In genomic region chr17:44097110-44097810, GRCh38 we compare ENCODE assay signal across 9 cellular contexts. TPM values are rescaled to one million over a fixed set of nuclear protein-coding genes. Genes with fewer than 3 reads are reported as not detected.
DNase-seq lines count a peak whose midpoint lies in the region; ATAC-seq and TF ChIP-seq lines count a peak whose summit lies in the region.
"Had no signal": no experiment of that assay in that cellular context is flagged by ENCODE, and none has a peak within 500 bp of the region (broad histone marks: within the 10 kb centered on the region; RNA-seq: fewer than 3 reads in every experiment).

No MANE protein-coding gene starts in this region.

- peak overlapping the region; percentile 38; the same call in 1 of the 2 replicates for H2BK20ac ChIP-seq in IMR-90 (ENCODE audit: low read depth, low read length)

- in situ Hi-C loops in IMR-90 (cut with MboI; ENCODE audit: low sequenced_read_pairs), result no loop called here

- WGBS in IMR-90 (ENCODE audit: extremely low coverage in 2 of 2, insufficient read length in 1 of 2), 2 experiments, result 91% methylated on average over 7 of the region's 11 CpGs; no CpG with 5 or more reads in 1 of the 2 experiments

- peak overlapping the region; percentile 31 for H2AK5ac ChIP-seq in IMR-90 (ENCODE audit: low read depth, low read length)

- H3K4me3 ChIP-seq in IMR-90 (ENCODE audit: insufficient read depth, low read depth, low read length) (no peak overlapping the region), coronary artery (no peak overlapping the region), lower lobe of right lung (no peak overlapping the region)

- peak overlapping the region; percentile 43 for H2BK120ac ChIP-seq in IMR-90 (ENCODE audit: low read depth, low read length)

- dilution Hi-C loops in IMR-90 (cut with HindIII; ENCODE audit: low sequenced_read_pairs, unreplicated experiment), result no loop called here

- H3K79me1 ChIP-seq in IMR-90 (ENCODE audit: low read depth in 1 of 2, low read length in 2 of 2), result peaks cover 21 to 68% of the 10 kb centered on the region in 2 experiments

- TF ChIP-seq RAD21 in IMR-90 (IDR thresholded peaks at IDR 0.05; ENCODE audit: low read length), result no peak; the same call in 1 of the 2 replicates

- H3K36me3 ChIP-seq in IMR-90 (ENCODE audit: control insufficient read depth, insufficient read depth, low read length) (peaks cover 10% of the 10 kb centered on the region; the same call in 1 of the 2 replicates), lower lobe of right lung (peaks cover 34% of the 10 kb centered on the region)

- BruUV-seq in IMR-90 (replicated peaks; lab: Mats Ljungman, UMichigan), result no TSS peak

- no peak overlapping the region for H3K18ac ChIP-seq in IMR-90 (ENCODE audit: low read depth, low read length)

- no peak overlapping the region for H3K56ac ChIP-seq in IMR-90 (ENCODE audit: extremely low read depth, insufficient read depth, low read length)

- TF ChIP-seq POLR2A in IMR-90 (IDR thresholded peaks at IDR 0.05; ENCODE audit: low read depth, low read length), result no peak; the same call in 1 of the 2 replicates

- no peak overlapping the region for H3K4me2 ChIP-seq in IMR-90 (ENCODE audit: low read depth, low read length)

- H3K9ac ChIP-seq in IMR-90 (ENCODE audit: low read depth, low read length), result no peak overlapping the region

- 0 out of 3 replicates have a peak overlapping the region, but pooled peaks have one; percentile 23 for H2BK15ac ChIP-seq in IMR-90 (ENCODE audit: low read depth, low read length)

- CTCF ChIA-PET in IMR-90 (lab: Yijun Ruan, JAX), result no interaction called here

- H4K8ac ChIP-seq in IMR-90 (ENCODE audit: low read depth in 2 of 2, low read length in 2 of 2), result peak overlapping the region in 1 of 2 experiments; percentile 58; a peak in 2 of 4 replicates

- ATAC-seq in IMR-90 (ENCODE audit: low read depth) (no peak), lower lobe of right lung (peak in 1 of 2 donors; percentile 2), HG02981 (IDR thresholded peaks at IDR 0.05; ENCODE audit: unreplicated experiment) (no peak), GM21367 (IDR thresholded peaks at IDR 0.05; ENCODE audit: unreplicated experiment) (no peak)

- H3K27ac ChIP-seq in IMR-90 (ENCODE audit: insufficient read depth, low read length), result peak overlapping the region; percentile 34
- peak overlapping the region; percentile 76 to 92 for H3K27ac ChIP-seq in coronary artery
- H3K27ac ChIP-seq in lower lobe of right lung, result peak overlapping the region; percentile 87

- peaks cover 24% of the 10 kb centered on the region for H3K9me1 ChIP-seq in IMR-90 (ENCODE audit: insufficient read depth, low read length)

- H4K5ac ChIP-seq in IMR-90 (ENCODE audit: low read depth, low read length), result no peak overlapping the region; the same call in 1 of the 2 replicates

- H4K91ac ChIP-seq in IMR-90 (ENCODE audit: insufficient read depth, low read depth, low read length), result peak overlapping the region; percentile 74

- peak overlapping the region; percentile 56 for H3K23ac ChIP-seq in IMR-90 (ENCODE audit: low read depth, low read length)

- peak overlapping the region; percentile 82 for H3K4ac ChIP-seq in IMR-90 (ENCODE audit: low read depth, low read length)

- peaks cover 21% of the 10 kb centered on the region for H3K4me1 ChIP-seq in IMR-90 (ENCODE audit: control insufficient read depth, insufficient read depth, low read length)
- peaks cover 46% of the 10 kb centered on the region for H3K4me1 ChIP-seq in lower lobe of right lung

- H2BK5ac ChIP-seq in IMR-90 (ENCODE audit: low read depth, low read length, poor library complexity, severe bottlenecking), result peak overlapping the region; percentile 60

- peak overlapping the region; percentile 83 for H2AK9ac ChIP-seq in IMR-90 (replicated peaks; ENCODE audit: low read depth, low read length, poor library complexity)

- H3K14ac ChIP-seq in IMR-90 (replicated peaks; ENCODE audit: low read depth, low read length), result peak overlapping the region; percentile 57; the same call in 1 of the 2 replicates

- no peak overlapping the region for H2AFZ ChIP-seq in IMR-90 (replicated peaks; ENCODE audit: low read length, poor library complexity)

- H4K20me1 ChIP-seq in IMR-90 (ENCODE audit: insufficient read depth, low read length), result 0 out of 2 replicates have a peak, but pooled peaks cover 3% of the 10 kb centered on the region

- H3K27me3 ChIP-seq in IMR-90 (ENCODE audit: control insufficient read depth, insufficient read depth, low read length), result no peaks in the 10 kb centered on the region
- no peaks in the 10 kb centered on the region for H3K27me3 ChIP-seq in lower lobe of right lung (ENCODE audit: low read depth)

- H3K9me3 ChIP-seq in IMR-90 (ENCODE audit: control insufficient read depth, insufficient read depth, low read length) (no peaks in the 10 kb centered on the region), lower lobe of right lung (no peaks in the 10 kb centered on the region)

- intact Hi-C loops in IMR-90 (cut with micrococcal nuclease) (no loop called here), lower lobe of right lung (cut with DNase I) (no loop called here)

- no peak for TF ChIP-seq CTCF in IMR-90 (conservative IDR thresholded peaks at IDR 0.05; ENCODE audit: low read depth, low read length)
- no peak for TF ChIP-seq CTCF in coronary artery (IDR thresholded peaks at IDR 0.05)
- TF ChIP-seq CTCF in lower lobe of right lung (IDR thresholded peaks at IDR 0.05), result no peak

- POLR2A ChIA-PET in IMR-90 (lab: Charles Lee; ENCODE audit: unreplicated experiment), result no interaction called here

- DNase-seq in A172 (ENCODE audit: low spot score), result peak; percentile 88
- peak; percentile 81 for DNase-seq in IMR-90
- DNase-seq in coronary artery (ENCODE audit: low spot score), result no peak
- DNase-seq in lower lobe of right lung, result no peak
- DNase-seq in NCI-H1417 (lab: John Stamatoyannopoulos, UW), result no peak
- DNase-seq in activated CD8-positive, alpha-beta memory T cell treated with anti-CD3 and anti-CD28 coated beads, Interleukin-2, amount 50 U/mL, for 4 hours, result no peak
- DNase-seq: kidney had no signal

TF ChIP-seq in IMR-90, 13 proteins besides CTCF, POLR2A, EP300 and RAD21 (continues in another document):
- TF ChIP-seq RFX5 (IDR thresholded peaks at IDR 0.05; ENCODE audit: low read depth, low read length) (no peak), BHLHE40 (IDR thresholded peaks at IDR 0.05; ENCODE audit: low read depth, low read length) (peak; percentile 44; the same call in 1 of the 2 replicates), FOS (IDR thresholded peaks at IDR 0.05; ENCODE audit: low read depth, low read length) (no peak), MAZ (IDR thresholded peaks at IDR 0.05; ENCODE audit: borderline replicate concordance, low read depth, low read length) (peak; percentile 31; the same call in 1 of the 2 replicates), CEBPB (IDR thresholded peaks at IDR 0.05; ENCODE audit: low read depth, low read length) (no peak), RCOR1 (IDR thresholded peaks at IDR 0.05; ENCODE audit: insufficient replicate concordance, low read length) (peak; percentile 62), ELK1 (IDR thresholded peaks at IDR 0.05; ENCODE audit: borderline replicate concordance, low read depth, low read length) (no peak), MXI1 (IDR thresholded peaks at IDR 0.05; ENCODE audit: borderline replicate concordance, low read depth, low read length) (no peak), CHD1 (IDR thresholded peaks at IDR 0.05; ENCODE audit: low read depth, low read length) (no peak), MAFK (IDR thresholded peaks at IDR 0.05; ENCODE audit: low read depth, low read length) (no peak), SMC3 (IDR thresholded peaks at IDR 0.05; ENCODE audit: low read depth, low read length) (no peak)
- TF ChIP-seq, protein P1, sequence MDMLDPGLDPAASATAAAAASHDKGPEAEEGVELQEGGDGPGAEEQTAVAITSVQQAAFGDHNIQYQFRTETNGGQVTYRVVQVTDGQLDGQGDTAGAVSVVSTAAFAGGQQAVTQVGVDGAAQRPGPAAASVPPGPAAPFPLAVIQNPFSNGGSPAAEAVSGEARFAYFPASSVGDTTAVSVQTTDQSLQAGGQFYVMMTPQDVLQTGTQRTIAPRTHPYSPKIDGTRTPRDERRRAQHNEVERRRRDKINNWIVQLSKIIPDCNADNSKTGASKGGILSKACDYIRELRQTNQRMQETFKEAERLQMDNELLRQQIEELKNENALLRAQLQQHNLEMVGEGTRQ (IDR thresholded peaks at IDR 0.05; ENCODE audit: low read depth, low read length), result peak; percentile 29; the same call in 1 of the 2 replicates

RNA-seq across cellular contexts. Expression of gene HDAC5, which starts 26.2 kb away (rescaled TPM):
- 33.8 and 41.0 TPM in 2 replicates for total RNA-seq in A172 (2014; rRNA removed; shearing (Covaris generic))
- total RNA-seq in IMR-90 (2012; rRNA removed), result 61.3 and 71.4 TPM in 2 replicates
- polyA plus RNA-seq in IMR-90 (2012; rRNA removed), result 47.0 and 50.0 TPM in 2 replicates
- polyA plus RNA-seq in IMR-90 (2012; cell fraction: cytosol; rRNA removed), result 21.2 and 58.0 TPM in 2 replicates
- 87.7 and 169 TPM in 2 replicates for polyA plus RNA-seq in IMR-90 (2012; cell fraction: nucleus; rRNA removed; ENCODE audit: low replicate concordance)
- 59.2 TPM for total RNA-seq in lower lobe of right lung

RNA-seq across cellular contexts. Expression of gene G6PC3, which starts 26.7 kb away (rescaled TPM):
- total RNA-seq in A172 (2014; rRNA removed; shearing (Covaris generic)), result 79.4 and 89.1 TPM in 2 replicates
- total RNA-seq in IMR-90 (2012; rRNA removed) (19.4 and 20.4 TPM in 2 replicates), lower lobe of right lung (40.1 TPM)
- polyA plus RNA-seq in IMR-90 (2012; rRNA removed), result 107 and 127 TPM in 2 replicates
- polyA plus RNA-seq in IMR-90 (2012; cell fraction: cytosol; rRNA removed), result 87.5 and 210 TPM in 2 replicates
- 49.2 and 86.8 TPM in 2 replicates for polyA plus RNA-seq in IMR-90 (2012; cell fraction: nucleus; rRNA removed; ENCODE audit: low replicate concordance)

RNA-seq across cellular contexts. Expression of gene LSM12, which starts 30.8 kb away (rescaled TPM):
- 49.8 and 62.1 TPM in 2 replicates for total RNA-seq in A172 (2014; rRNA removed; shearing (Covaris generic))
- total RNA-seq in IMR-90 (2012; rRNA removed) (41.0 and 50.3 TPM in 2 replicates), lower lobe of right lung (39.1 TPM)
- polyA plus RNA-seq in IMR-90 (2012; rRNA removed), result 37.6 and 38.0 TPM in 2 replicates
- polyA plus RNA-seq in IMR-90 (2012; cell fraction: cytosol; rRNA removed), result 20.3 and 21.4 TPM in 2 replicates
- 8.8 and 29.9 TPM in 2 replicates for polyA plus RNA-seq in IMR-90 (2012; cell fraction: nucleus; rRNA removed; ENCODE audit: low replicate concordance)

RNA-seq across cellular contexts. Expression of gene HROB, which starts 44.5 kb away (rescaled TPM):
- 4.9 and 7.7 TPM in 2 replicates for total RNA-seq in A172 (2014; rRNA removed; shearing (Covaris generic))
- total RNA-seq in IMR-90 (2012; rRNA removed) (2.8 and 3.2 TPM in 2 replicates), lower lobe of right lung (0.50 TPM)
- 4.0 and 4.4 TPM in 2 replicates for polyA plus RNA-seq in IMR-90 (2012; rRNA removed)
- polyA plus RNA-seq in IMR-90 (2012; cell fraction: cytosol; rRNA removed), result 1.8 TPM in 2 replicates
- 6.9 and 8.0 TPM in 2 replicates for polyA plus RNA-seq in IMR-90 (2012; cell fraction: nucleus; rRNA removed; ENCODE audit: low replicate concordance)

Comparison
In these comparisons a context has a peak if more than half of its experiments do, and no peak if none do; other contexts are left out.
1. DNase-seq: peak in A172 (single experiment) and IMR-90 (single experiment); none in coronary artery (single experiment), lower lobe of right lung (single experiment), NCI-H1417 (0 of 3) and activated CD8-positive, alpha-beta memory T cell treated with anti-CD3 and anti-CD28 coated beads, Interleukin-2, amount 50 U/mL, for 4 hours (single experiment).
2. H3K27ac ChIP-seq: peak in every context shown above with its lines; median percentile 87 in lower lobe of right lung; 84 in coronary artery; 34 in IMR-90.